ENCODE assay signal across 9 cellular contexts in genomic region chr9:36091028-36091953, GRCh38. TPM values are rescaled to one million over a fixed set of nuclear protein-coding genes. Genes with fewer than 3 reads are reported as not detected.
A peak's percentile ranks its signal among the peaks of the same experiment; 100 is the strongest.
DNase-seq lines count a peak whose midpoint lies in the region; ATAC-seq and TF ChIP-seq lines count a peak whose summit lies in the region.
"Had no signal": no experiment of that assay in that cellular context is flagged by ENCODE, and none has a peak within 500 bp of the region (broad histone marks: within the 10 kb centered on the region; RNA-seq: fewer than 3 reads in every experiment).

No MANE protein-coding gene starts in this region.

- no peak for TF ChIP-seq CTCF in lower lobe of right lung (IDR thresholded peaks at IDR 0.05)

- H3K9me3 ChIP-seq in HUES64 (ENCODE audit: insufficient read depth, low read depth, low read length) = no peaks in the 10 kb centered on the region
- no peaks in the 10 kb centered on the region for H3K9me3 ChIP-seq in lower lobe of right lung
- H3K9me3 ChIP-seq: esophagus squamous epithelium had no signal

- no peak overlapping the region for H2BK120ac ChIP-seq in mesendoderm (ENCODE audit: low read depth, low read length)

- no peak overlapping the region for H3K18ac ChIP-seq in mesendoderm (ENCODE audit: low read length)

- H3K27ac ChIP-seq in HUES64 (ENCODE audit: low read depth, low read length) = peak overlapping the region; percentile 46; the same call in 1 of the 2 replicates
- H3K27ac ChIP-seq in mesendoderm (ENCODE audit: low read depth, low read length) = no peak overlapping the region
- H3K27ac ChIP-seq in lower lobe of right lung = no peak overlapping the region
- H3K27ac ChIP-seq: esophagus squamous epithelium had no signal

- no peak overlapping the region for H3K23ac ChIP-seq in mesendoderm (ENCODE audit: low read length)

- H4K8ac ChIP-seq in mesendoderm (ENCODE audit: low read depth, low read length) = no peak overlapping the region

- H3K27me3 ChIP-seq in HUES64 (ENCODE audit: insufficient read depth, low read length) (no peaks in the 10 kb centered on the region), mesendoderm (ENCODE audit: insufficient read depth, low read length, poor library complexity) (no peaks in the 10 kb centered on the region), lower lobe of right lung (ENCODE audit: low read depth) (no peaks in the 10 kb centered on the region)
- H3K27me3 ChIP-seq: esophagus squamous epithelium had no signal

- H3K36me3 ChIP-seq in HUES64 (ENCODE audit: insufficient read depth, low read length) (peaks cover 8% of the 10 kb centered on the region; the same call in 1 of the 2 replicates), mesendoderm (ENCODE audit: control insufficient read depth, insufficient read depth, low read length) (no peaks in the 10 kb centered on the region), lower lobe of right lung (peaks cover under 1% of the 10 kb centered on the region)
- H3K36me3 ChIP-seq: esophagus squamous epithelium had no signal

- H3K4me3 ChIP-seq in HUES64 (ENCODE audit: low read length) (no peak overlapping the region), mesendoderm (ENCODE audit: low read length) (no peak overlapping the region), lower lobe of right lung (no peak overlapping the region)
- H3K4me3 ChIP-seq: esophagus squamous epithelium had no signal

- peak overlapping the region; percentile 12 for H3K56ac ChIP-seq in mesendoderm (ENCODE audit: low read length)

- no peak overlapping the region for H2BK15ac ChIP-seq in mesendoderm (replicated peaks; ENCODE audit: low read depth)

- intact Hi-C loops in lower lobe of right lung (cut with DNase I) = no loop called here

- DNase-seq in AG20443 (ENCODE audit: low spot score) (peak; percentile 50), brain pericyte (ENCODE audit: low read depth, low spot score) (peak; percentile 67), mesendoderm (peak; percentile 85), lower lobe of right lung (no peak), NCI-H2081 treated with DMSO at 0.1 percent for 48 hours (lab: John Stamatoyannopoulos, UW) (no peak)
- DNase-seq: esophagus squamous epithelium had no signal

- H3K79me1 ChIP-seq in mesendoderm (ENCODE audit: low read length) = no peaks in the 10 kb centered on the region

- no peak overlapping the region for H4K5ac ChIP-seq in mesendoderm (ENCODE audit: low read length)

- no peak overlapping the region for H3K4me2 ChIP-seq in mesendoderm (ENCODE audit: low read length)

- no peak overlapping the region for H2AK5ac ChIP-seq in mesendoderm (ENCODE audit: low read length)

- no peak overlapping the region for H2BK5ac ChIP-seq in mesendoderm (ENCODE audit: low read length)

- H3K79me2 ChIP-seq in mesendoderm (ENCODE audit: control insufficient read depth, insufficient read depth, low read length) = no peaks in the 10 kb centered on the region

- H3K4me1 ChIP-seq in HUES64 (ENCODE audit: insufficient read depth, low read length) = peaks cover 38% of the 10 kb centered on the region
- H3K4me1 ChIP-seq in mesendoderm (ENCODE audit: control insufficient read depth, low read depth, low read length) = peaks cover 3% of the 10 kb centered on the region
- H3K4me1 ChIP-seq in lower lobe of right lung = peaks cover 22% of the 10 kb centered on the region

- ATAC-seq in GM18867 (IDR thresholded peaks at IDR 0.05; ENCODE audit: unreplicated experiment) (no peak), lower lobe of right lung (no peak), HG03442 (IDR thresholded peaks at IDR 0.05; ENCODE audit: unreplicated experiment) (no peak)

- no peak overlapping the region for H3K4ac ChIP-seq in mesendoderm (ENCODE audit: low read depth, low read length)

- no peak overlapping the region; the same call in 1 of the 2 replicates for H3K9ac ChIP-seq in HUES64 (ENCODE audit: low read depth, low read length)
- no peak overlapping the region for H3K9ac ChIP-seq in mesendoderm (ENCODE audit: low read length)

- WGBS in HUES64 = 86% methylated on average over 7 of the region's 8 CpGs
- WGBS in mesendoderm (ENCODE audit: extremely low coverage, insufficient coverage, low lambda C conversion rate) = no CpG with 5 or more reads among the region's 8 CpGs

RNA-seq across cellular contexts. Expression of gene GLIPR2, which starts 45.2 kb away (rescaled TPM):
- 13.3 TPM for polyA plus RNA-seq in HUES64 (2013, experiment 1 of 2)
- 16.5 TPM for polyA plus RNA-seq in HUES64 (2013, experiment 2 of 2)
- polyA plus RNA-seq in mesendoderm (2013, experiment 1 of 2) = 9.8 TPM
- 10.0 TPM for polyA plus RNA-seq in mesendoderm (2013, experiment 2 of 2)
- total RNA-seq in lower lobe of right lung = 108 TPM

RNA-seq across cellular contexts. Expression of gene RECK, which starts 54.6 kb away (rescaled TPM):
- 6.8 TPM for polyA plus RNA-seq in HUES64 (2013, experiment 1 of 2)
- polyA plus RNA-seq in HUES64 (2013, experiment 2 of 2) = 8.8 TPM
- polyA plus RNA-seq in mesendoderm (2013, experiment 1 of 2) = 9.1 TPM
- polyA plus RNA-seq in mesendoderm (2013, experiment 2 of 2) = 8.9 TPM
- 15.2 TPM for total RNA-seq in lower lobe of right lung

Comparison
In these comparisons a context has a peak if more than half of its experiments do, and no peak if none do; other contexts are left out.
1. DNase-seq: peak in AG20443 (single experiment), brain pericyte (single experiment) and mesendoderm (single experiment); none in lower lobe of right lung (single experiment) and NCI-H2081 treated with DMSO at 0.1 percent for 48 hours (single experiment).